ENCODE assay signal across 28 cellular contexts in genomic region chr5:144065766-144066165, GRCh38.
DNase-seq lines count a peak whose midpoint lies in the region; ATAC-seq, FAIRE-seq and TF ChIP-seq lines count a peak whose summit lies in the region.
"Had no signal": no experiment of that assay in that cellular context is flagged by ENCODE, and none has a peak within 500 bp of the region (broad histone marks: within the 10 kb centered on the region; RNA-seq: fewer than 3 reads in every experiment).

No MANE protein-coding gene starts in this region.

- H3K4me1 ChIP-seq in PC-3 (ENCODE audit: insufficient read depth, low read length) = no peaks in the 10 kb centered on the region
- H3K4me1 ChIP-seq: BE2C, BLaER1 had no signal

- H3K4me3 Mint-ChIP-seq in stimulated activated memory B cell treated with anti-CD40 and anti-IgM and Interleukin-4, amounts not matched to agents 10 μg/mL and 1 μg/mL and 100 μg/mL, for 72 hours = no peak overlapping the region
- H3K4me3 Mint-ChIP-seq: CD14-positive monocyte; CD4-positive, alpha-beta memory T cell; CD4-positive, CD25-positive, alpha-beta regulatory T cell; CD8-positive, alpha-beta memory T cell had no signal

- BruUV-seq in PC-3 (replicated peaks; lab: Mats Ljungman, UMichigan) = no TSS peak

- no peak for TF ChIP-seq CTCF in PC-3 (conservative IDR thresholded peaks at IDR 0.05; ENCODE audit: low read depth, low read length)

- intact Hi-C loops in PC-3 (cut with micrococcal nuclease) = no loop called here

- H3K36me3 Mint-ChIP-seq in stimulated activated memory B cell treated with anti-CD40 and anti-IgM and Interleukin-4, amounts not matched to agents 10 μg/mL and 1 μg/mL and 100 μg/mL, for 72 hours = no peaks in the 10 kb centered on the region
- H3K36me3 Mint-ChIP-seq: CD14-positive monocyte; CD4-positive, alpha-beta memory T cell; CD4-positive, CD25-positive, alpha-beta regulatory T cell; CD8-positive, alpha-beta memory T cell had no signal

- H3K9ac ChIP-seq in PC-3 (ENCODE audit: low read length) = no peak overlapping the region
- H3K9ac ChIP-seq: BLaER1 had no signal

- no peaks in the 10 kb centered on the region for H3K27me3 ChIP-seq in PC-3 (ENCODE audit: low read length)
- H3K27me3 ChIP-seq: BE2C, BLaER1 had no signal

- no peaks in the 10 kb centered on the region for H3K9me2 ChIP-seq in PC-3 (replicated peaks; ENCODE audit: low read length)

- no peaks in the 10 kb centered on the region for H3K79me2 ChIP-seq in PC-3 (ENCODE audit: low read length)

- no peaks in the 10 kb centered on the region; the same call in 1 of the 2 replicates for H3K36me3 ChIP-seq in PC-3 (ENCODE audit: low read depth, low read length)
- H3K36me3 ChIP-seq: BE2C, BLaER1 had no signal

- peaks cover 5% of the 10 kb centered on the region; the same call in 1 of the 2 replicates for H3K9me3 ChIP-seq in PC-3 (ENCODE audit: low read length)
- H3K9me3 ChIP-seq: BE2C had no signal

- H3F3A ChIP-seq in PC-3 (ENCODE audit: low read length, unreplicated experiment) = no peaks in the 10 kb centered on the region

- H3K4me2 ChIP-seq in PC-3 (ENCODE audit: low read length) = no peak overlapping the region
- H3K4me2 ChIP-seq: BLaER1 had no signal

- no peak for ATAC-seq in PC-3
- peak; percentile 20 for ATAC-seq in stimulated activated memory B cell treated with anti-CD40 and anti-IgM and Interleukin-4, amounts not matched to agents 10 μg/mL and 1 μg/mL and 100 μg/mL, for 72 hours
- no peak for ATAC-seq in HG02759 (IDR thresholded peaks at IDR 0.05; ENCODE audit: unreplicated experiment)
- ATAC-seq: GM12878 had no signal

- POLR2A ChIA-PET in PC-3 (lab: Charles Lee; ENCODE audit: unreplicated experiment) = no interaction called here

- H3K4me1 Mint-ChIP-seq in stimulated activated memory B cell treated with anti-CD40 and anti-IgM and Interleukin-4, amounts not matched to agents 10 μg/mL and 1 μg/mL and 100 μg/mL, for 72 hours = no peaks in the 10 kb centered on the region
- H3K4me1 Mint-ChIP-seq: CD14-positive monocyte; CD4-positive, alpha-beta memory T cell; CD4-positive, CD25-positive, alpha-beta regulatory T cell; CD8-positive, alpha-beta memory T cell had no signal

- peak; percentile 41 for DNase-seq in EL
- peak; percentile 21 for DNase-seq in HCEC 1CT
- DNase-seq in PC-3 = peak; percentile 14
- no peak for DNase-seq in superior temporal gyrus (ENCODE audit: extremely low spot score)
- no peak for DNase-seq in frontal cortex (ENCODE audit: low spot score in 2 of 2)
- DNase-seq in stimulated activated naive CD4-positive, alpha-beta T cell (lab: John Stamatoyannopoulos, UW) = no peak
- DNase-seq: 8988T; ACHN; BE2C; C1 segment of cervical spinal cord; CD4-positive, alpha-beta memory T cell; CD4-positive, CD25-positive, alpha-beta regulatory T cell; CD8-positive, alpha-beta memory T cell; COR-L47; DMS 273 treated with DMSO at 0.1 percent for 48 hours; DMS153; DMS53; DMS79; DND-41; GDM1 had no signal

- H3K4me3 ChIP-seq in PC-3 (ENCODE audit: low read length) = no peak overlapping the region
- H3K4me3 ChIP-seq: BLaER1, GM12878 had no signal

- no peak overlapping the region for H2AFZ ChIP-seq in PC-3 (ENCODE audit: low read length)

- no peaks in the 10 kb centered on the region for H3K27me3 Mint-ChIP-seq in stimulated activated memory B cell treated with anti-CD40 and anti-IgM and Interleukin-4, amounts not matched to agents 10 μg/mL and 1 μg/mL and 100 μg/mL, for 72 hours
- H3K27me3 Mint-ChIP-seq: CD4-positive, alpha-beta memory T cell; CD4-positive, CD25-positive, alpha-beta regulatory T cell had no signal

- H4K20me1 ChIP-seq in PC-3 (ENCODE audit: low read length) = no peaks in the 10 kb centered on the region
- H4K20me1 ChIP-seq: BLaER1 had no signal

- peaks cover 5% of the 10 kb centered on the region for H3K9me3 Mint-ChIP-seq in stimulated activated memory B cell treated with anti-CD40 and anti-IgM and Interleukin-4, amounts not matched to agents 10 μg/mL and 1 μg/mL and 100 μg/mL, for 72 hours

- no peak for FAIRE-seq in frontal cortex (lab: Jason Lieb, UNC)
- FAIRE-seq: A204.1, GM12878, GM12892, GM19239 had no signal

- CTCF ChIA-PET in PC-3 (lab: Charles Lee) = no interaction called here

- no peak overlapping the region for H3K27ac Mint-ChIP-seq in stimulated activated memory B cell treated with anti-CD40 and anti-IgM and Interleukin-4, amounts not matched to agents 10 μg/mL and 1 μg/mL and 100 μg/mL, for 72 hours
- H3K27ac Mint-ChIP-seq: CD14-positive monocyte; CD4-positive, alpha-beta memory T cell; CD4-positive, CD25-positive, alpha-beta regulatory T cell; CD8-positive, alpha-beta memory T cell had no signal

- no peak overlapping the region for H3K27ac ChIP-seq in PC-3 (ENCODE audit: low read length)
- H3K27ac ChIP-seq: BLaER1 had no signal

Comparison
In these comparisons a context has a peak if more than half of its experiments do, and no peak if none do; other contexts are left out.
1. DNase-seq: peak in EL (single experiment), HCEC 1CT (single experiment) and PC-3 (single experiment); none in superior temporal gyrus (single experiment), frontal cortex (0 of 2) and stimulated activated naive CD4-positive, alpha-beta T cell (0 of 6).